Comparison of ENCODE assay signal across 1 cellular context in genomic region chr11:47488674-47489394, GRCh38.
TF ChIP-seq lines count a peak whose summit lies in the region.

No MANE protein-coding gene starts in this region.

TF ChIP-seq in K562, 482 proteins besides CTCF, POLR2A, EP300 and RAD21 (continued from another document):
- TF ChIP-seq, protein P1, sequence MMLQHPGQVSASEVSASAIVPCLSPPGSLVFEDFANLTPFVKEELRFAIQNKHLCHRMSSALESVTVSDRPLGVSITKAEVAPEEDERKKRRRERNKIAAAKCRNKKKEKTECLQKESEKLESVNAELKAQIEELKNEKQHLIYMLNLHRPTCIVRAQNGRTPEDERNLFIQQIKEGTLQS (IDR thresholded peaks at IDR 0.05), result no peak
- TF ChIP-seq, protein P1 (CRISPR knock-in tag; conservative IDR thresholded peaks at IDR 0.05), result no peak
- no peak for TF ChIP-seq DEAF1 (CRISPR knock-in tag; IDR thresholded peaks at IDR 0.05)
- no peak for TF ChIP-seq NCOA6 (IDR thresholded peaks at IDR 0.05)
- TF ChIP-seq PRPF4 (IDR thresholded peaks at IDR 0.05; ENCODE audit: insufficient read depth, low read depth, low read length, poor library complexity, severe bottlenecking), result no peak
- TF ChIP-seq ELF1 (tag; IDR thresholded peaks at IDR 0.05), result 0 out of 2 replicates have a peak, but pooled peaks have one; percentile 13
- TF ChIP-seq, protein P2, sequence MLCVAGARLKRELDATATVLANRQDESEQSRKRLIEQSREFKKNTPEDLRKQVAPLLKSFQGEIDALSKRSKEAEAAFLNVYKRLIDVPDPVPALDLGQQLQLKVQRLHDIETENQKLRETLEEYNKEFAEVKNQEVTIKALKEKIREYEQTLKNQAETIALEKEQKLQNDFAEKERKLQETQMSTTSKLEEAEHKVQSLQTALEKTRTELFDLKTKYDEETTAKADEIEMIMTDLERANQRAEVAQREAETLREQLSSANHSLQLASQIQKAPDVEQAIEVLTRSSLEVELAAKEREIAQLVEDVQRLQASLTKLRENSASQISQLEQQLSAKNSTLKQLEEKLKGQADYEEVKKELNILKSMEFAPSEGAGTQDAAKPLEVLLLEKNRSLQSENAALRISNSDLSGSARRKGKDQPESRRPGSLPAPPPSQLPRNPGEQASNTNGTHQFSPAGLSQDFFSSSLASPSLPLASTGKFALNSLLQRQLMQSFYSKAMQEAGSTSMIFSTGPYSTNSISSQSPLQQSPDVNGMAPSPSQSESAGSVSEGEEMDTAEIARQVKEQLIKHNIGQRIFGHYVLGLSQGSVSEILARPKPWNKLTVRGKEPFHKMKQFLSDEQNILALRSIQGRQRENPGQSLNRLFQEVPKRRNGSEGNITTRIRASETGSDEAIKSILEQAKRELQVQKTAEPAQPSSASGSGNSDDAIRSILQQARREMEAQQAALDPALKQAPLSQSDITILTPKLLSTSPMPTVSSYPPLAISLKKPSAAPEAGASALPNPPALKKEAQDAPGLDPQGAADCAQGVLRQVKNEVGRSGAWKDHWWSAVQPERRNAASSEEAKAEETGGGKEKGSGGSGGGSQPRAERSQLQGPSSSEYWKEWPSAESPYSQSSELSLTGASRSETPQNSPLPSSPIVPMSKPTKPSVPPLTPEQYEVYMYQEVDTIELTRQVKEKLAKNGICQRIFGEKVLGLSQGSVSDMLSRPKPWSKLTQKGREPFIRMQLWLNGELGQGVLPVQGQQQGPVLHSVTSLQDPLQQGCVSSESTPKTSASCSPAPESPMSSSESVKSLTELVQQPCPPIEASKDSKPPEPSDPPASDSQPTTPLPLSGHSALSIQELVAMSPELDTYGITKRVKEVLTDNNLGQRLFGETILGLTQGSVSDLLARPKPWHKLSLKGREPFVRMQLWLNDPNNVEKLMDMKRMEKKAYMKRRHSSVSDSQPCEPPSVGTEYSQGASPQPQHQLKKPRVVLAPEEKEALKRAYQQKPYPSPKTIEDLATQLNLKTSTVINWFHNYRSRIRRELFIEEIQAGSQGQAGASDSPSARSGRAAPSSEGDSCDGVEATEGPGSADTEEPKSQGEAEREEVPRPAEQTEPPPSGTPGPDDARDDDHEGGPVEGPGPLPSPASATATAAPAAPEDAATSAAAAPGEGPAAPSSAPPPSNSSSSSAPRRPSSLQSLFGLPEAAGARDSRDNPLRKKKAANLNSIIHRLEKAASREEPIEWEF (CRISPR knock-in tag; IDR thresholded peaks at IDR 0.05), result no peak
- TF ChIP-seq MCM5 (IDR thresholded peaks at IDR 0.05; ENCODE audit: low read depth), result no peak
- no peak for TF ChIP-seq SREBF1 (IDR thresholded peaks at IDR 0.05; ENCODE audit: borderline replicate concordance, low read depth, low read length)
TF ChIP-seq in K562: peak in this region for 1.
